Comparison of ENCODE assay signal across 12 cellular contexts in the genomic region with DNA sequence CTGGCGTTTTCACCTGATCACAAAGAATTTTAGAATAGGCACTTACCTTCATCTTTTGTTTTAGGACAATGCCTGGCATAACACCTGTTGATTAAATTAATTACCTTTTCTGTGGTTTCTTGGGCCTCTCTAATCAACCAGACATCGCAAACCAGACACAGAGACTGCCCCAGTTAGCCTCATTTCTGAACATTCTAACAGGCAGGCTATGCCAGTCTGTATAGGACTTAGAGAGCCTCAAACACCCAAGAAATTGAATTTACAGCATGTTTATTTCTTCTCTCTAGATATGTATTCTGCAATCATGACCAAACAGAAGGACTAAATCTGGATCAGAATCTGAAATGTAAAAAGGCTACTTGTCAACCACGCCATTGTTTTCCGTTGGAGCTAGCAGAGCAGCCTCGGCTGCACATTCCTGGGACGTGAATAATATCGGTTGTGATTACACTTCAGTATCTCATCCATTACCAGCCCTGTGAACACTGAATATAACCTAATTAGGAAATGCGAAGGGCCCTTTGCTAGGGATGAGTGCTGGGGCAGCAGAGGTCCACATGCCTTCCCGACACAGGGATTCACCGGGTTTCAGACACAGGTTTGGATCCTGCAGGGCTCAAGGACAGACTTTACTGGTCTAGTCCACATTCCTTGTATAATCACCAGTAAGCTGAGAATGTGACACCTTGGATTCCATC. TPM values are rescaled to one million over a fixed set of nuclear protein-coding genes. Genes with fewer than 3 reads are reported as not detected.
DNase-seq lines count a peak whose midpoint lies in the region; ATAC-seq and TF ChIP-seq lines count a peak whose summit lies in the region.
"Had no signal": no experiment of that assay in that cellular context is flagged by ENCODE, and none has a peak within 500 bp of the region (broad histone marks: within the 10 kb centered on the region; RNA-seq: fewer than 3 reads in every experiment).

No MANE protein-coding gene starts in this region.

- CTCF ChIA-PET in CD4-positive, alpha-beta T cell (lab: Charles Lee), result no interaction called here

- no peak for TF ChIP-seq CTCF in body of pancreas (IDR thresholded peaks at IDR 0.05)
- TF ChIP-seq CTCF in CD4-positive, alpha-beta T cell (IDR thresholded peaks at IDR 0.05), result no peak

- H3K27me3 ChIP-seq in body of pancreas (no peaks in the 10 kb centered on the region), skeletal muscle satellite cell (ENCODE audit: control insufficient read depth, insufficient read depth, low read length) (no peaks in the 10 kb centered on the region)
- no peaks in the 10 kb centered on the region for H3K27me3 ChIP-seq in CD4-positive, alpha-beta T cell (ENCODE audit: control insufficient read depth, insufficient read depth, low read length)
- H3K27me3 ChIP-seq: MG63 had no signal

- H3K36me3 ChIP-seq in body of pancreas (replicated peaks in 1 of 2; ENCODE audit: insufficient read depth in 1 of 2, low read depth in 2 of 2) (no peaks in the 10 kb centered on the region), skeletal muscle satellite cell (ENCODE audit: insufficient read depth, low read length) (no peaks in the 10 kb centered on the region)
- H3K36me3 ChIP-seq: MG63 had no signal

- H3K9me3 Mint-ChIP-seq in CD4-positive, alpha-beta T cell, result no peaks in the 10 kb centered on the region

- H3K9me3 ChIP-seq in body of pancreas (no peaks in the 10 kb centered on the region), skeletal muscle satellite cell (replicated peaks; ENCODE audit: low read length) (no peaks in the 10 kb centered on the region)
- no peaks in the 10 kb centered on the region for H3K9me3 ChIP-seq in CD4-positive, alpha-beta T cell (ENCODE audit: control insufficient read depth, low read length)

- no peak overlapping the region for H3K4me3 ChIP-seq in body of pancreas
- peak overlapping the region; percentile 5 for H3K4me3 ChIP-seq in skeletal muscle satellite cell (ENCODE audit: low read length)
- H3K4me3 ChIP-seq: MG63, SK-N-MC had no signal

- no peaks in the 10 kb centered on the region for H3K4me1 ChIP-seq in body of pancreas
- peaks cover 35% of the 10 kb centered on the region for H3K4me1 ChIP-seq in skeletal muscle satellite cell (ENCODE audit: control insufficient read depth, insufficient read depth, low read length)

- POLR2A ChIA-PET in CD4-positive, alpha-beta T cell (lab: Charles Lee), result no interaction called here

- no peak for TF ChIP-seq POLR2A in body of pancreas (IDR thresholded peaks at IDR 0.05)

- DNase-seq in HS-27A (ENCODE audit: low read depth) (peak; percentile 86), body of pancreas (no peak), iris pigment epithelial cell (ENCODE audit: low read depth) (peak; percentile 92)
- DNase-seq in activated CD4-positive, alpha-beta T cell treated with anti-CD3 and anti-CD28 coated beads for 4 hours, result no peak
- DNase-seq in stimulated activated CD4-positive, alpha-beta T cell treated with anti-CD3 and anti-CD28 coated beads, Interleukin-4, amount 100 ng/mL, for 1 hour, result no peak
- no peak for DNase-seq in CD4-positive, alpha-beta T cell
- DNase-seq: H7, MG63 had no signal

- H3K4me2 ChIP-seq in skeletal muscle satellite cell (ENCODE audit: low read length), result peak overlapping the region; percentile 53

- intact Hi-C loops in body of pancreas (cut with DNase I), result no loop called here
- intact Hi-C loops in CD4-positive, alpha-beta T cell (cut with DNase I, micrococcal nuclease), result no loop called here

- H3K4me3 Mint-ChIP-seq in CD4-positive, alpha-beta T cell, result no peak overlapping the region
- H3K4me3 Mint-ChIP-seq: activated T-helper 17 cell treated with anti-CD3 and anti-CD28 coated beads, Interleukin-2, amount 50 U/mL, for 72 hours had no signal

- peak overlapping the region in 2 of 4 donors; percentile 22 to 24 for H3K27ac ChIP-seq in body of pancreas
- no peak overlapping the region for H3K27ac ChIP-seq in CD4-positive, alpha-beta T cell (ENCODE audit: low read depth, low read length)
- H3K27ac ChIP-seq: SK-N-MC had no signal

- H3K9ac ChIP-seq in skeletal muscle satellite cell (ENCODE audit: low read depth, low read length), result peak overlapping the region; percentile 65

- H3K27ac Mint-ChIP-seq in CD4-positive, alpha-beta T cell, result no peak overlapping the region
- H3K27ac Mint-ChIP-seq: activated T-helper 17 cell treated with anti-CD3 and anti-CD28 coated beads, Interleukin-2, amount 50 U/mL, for 72 hours had no signal

- H3K27me3 Mint-ChIP-seq in CD4-positive, alpha-beta T cell, result no peaks in the 10 kb centered on the region
- H3K27me3 Mint-ChIP-seq: activated T-helper 17 cell treated with anti-CD3 and anti-CD28 coated beads, Interleukin-2, amount 50 U/mL, for 72 hours had no signal

- no peaks in the 10 kb centered on the region for H3K36me3 Mint-ChIP-seq in CD4-positive, alpha-beta T cell (ENCODE audit: low read depth)

- peak; percentile 68 for ATAC-seq in body of pancreas
- no peak for ATAC-seq in CD4-positive, alpha-beta T cell (ENCODE audit: poor library complexity)
- ATAC-seq in GM21381 (IDR thresholded peaks at IDR 0.05; ENCODE audit: unreplicated experiment), result no peak
- ATAC-seq: activated T-helper 17 cell treated with anti-CD3 and anti-CD28 coated beads, Interleukin-2, amount 50 U/mL, for 72 hours had no signal

- H3K4me1 Mint-ChIP-seq in CD4-positive, alpha-beta T cell (ENCODE audit: low read depth), result peaks cover 14% of the 10 kb centered on the region

- 45 to 51% methylated on average over 10 of the region's 10 CpGs for WGBS in body of pancreas, 2 donors

RNA-seq across cellular contexts. Expression of a gene that starts 17.5 kb away (rescaled TPM):
- total RNA-seq in body of pancreas, result 1 to 10 TPM; 5.3 to 7.8 TPM
- total RNA-seq in skeletal muscle satellite cell (2012; rRNA removed), result 4.6 and 14.9 TPM in 2 replicates
- total RNA-seq in CD4-positive, alpha-beta T cell, result 10 to 100 TPM; 20.6 to 24.1 TPM

Comparison
In these comparisons a context has a peak if more than half of its experiments do, and no peak if none do; other contexts are left out.
1. DNase-seq: peak in HS-27A (single experiment) and iris pigment epithelial cell (single experiment); none in body of pancreas (0 of 4), activated CD4-positive, alpha-beta T cell treated with anti-CD3 and anti-CD28 coated beads for 4 hours (0 of 2), stimulated activated CD4-positive, alpha-beta T cell treated with anti-CD3 and anti-CD28 coated beads, Interleukin-4, amount 100 ng/mL, for 1 hour (single experiment) and CD4-positive, alpha-beta T cell (0 of 10).